10 cellular contexts compared by ENCODE assay signal in the genomic region with DNA sequence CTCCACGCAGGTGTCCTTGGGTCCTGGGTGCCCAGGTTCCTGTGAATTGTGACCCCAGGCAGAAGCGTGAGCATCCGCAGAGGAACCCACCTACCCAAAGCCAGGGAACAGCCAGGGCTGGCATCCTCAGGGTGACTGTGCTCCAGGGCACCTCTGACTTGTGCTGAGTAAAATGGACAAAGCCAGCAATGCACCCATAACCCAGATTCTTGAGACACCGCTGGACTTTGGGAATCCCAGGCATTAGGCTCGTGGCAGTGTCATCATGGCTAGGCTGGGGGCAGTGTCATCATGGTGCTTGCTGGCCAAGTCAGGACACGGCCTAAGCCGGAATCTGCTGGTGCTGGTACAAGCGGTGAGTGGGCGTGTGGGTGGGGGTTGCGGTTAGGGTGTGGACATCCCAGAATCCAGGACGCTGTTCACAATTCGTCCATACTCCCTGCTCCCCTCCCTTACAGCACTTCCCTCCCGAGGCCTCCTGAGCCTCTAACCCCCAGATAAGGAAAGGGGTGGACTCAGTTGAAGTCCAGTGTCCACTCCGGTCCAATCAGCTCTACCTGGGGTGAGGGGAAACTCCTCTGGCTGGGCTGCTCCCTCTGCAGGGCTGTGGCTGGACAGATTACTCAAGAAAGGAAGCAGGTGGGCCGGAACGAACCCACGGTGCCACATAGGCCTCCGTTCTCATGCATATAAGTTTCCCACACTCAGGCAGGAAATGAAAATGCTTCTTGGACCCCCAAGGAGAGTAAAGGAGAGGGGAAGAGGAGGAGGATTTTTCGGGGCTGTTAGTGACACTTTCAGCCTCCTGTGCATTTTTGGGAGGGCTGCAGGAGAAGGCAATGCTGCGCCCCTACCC.
DNase-seq lines count a peak whose midpoint lies in the region; ATAC-seq, FAIRE-seq and TF ChIP-seq lines count a peak whose summit lies in the region.
"Had no signal": no experiment of that assay in that cellular context is flagged by ENCODE, and none has a peak within 500 bp of the region (broad histone marks: within the 10 kb centered on the region; RNA-seq: fewer than 3 reads in every experiment).

No MANE protein-coding gene starts in this region.

- peaks cover 29% of the 10 kb centered on the region for H3K4me1 ChIP-seq in A549
- H3K4me1 ChIP-seq in astrocyte (ENCODE audit: insufficient read depth, low read length) = peaks cover 32% of the 10 kb centered on the region

- peak overlapping the region; percentile 65 for H2AFZ ChIP-seq in astrocyte (ENCODE audit: low read depth, low read length)

- CTCF ChIA-PET in A549 (lab: Yijun Ruan, JAX) = interaction anchor here (0.5 to 2.6 kb wide), 11 partner anchors 17 to 210 kb away, joined by 3 to 16 read pairs (median 4); no protein-coding TSS in a partner anchor

- no peak for ATAC-seq in A549
- peak; percentile 25 for ATAC-seq in left colon
- ATAC-seq in HG03460 (IDR thresholded peaks at IDR 0.05; ENCODE audit: unreplicated experiment) = no peak
- ATAC-seq in GM18520 (IDR thresholded peaks at IDR 0.05; ENCODE audit: unreplicated experiment) = no peak

- no peak for TF ChIP-seq POLR2A in A549 (IDR thresholded peaks at IDR 0.05; ENCODE audit: low read length)

- H3K4me3 ChIP-seq in A549 = no peak overlapping the region
- no peak overlapping the region for H3K4me3 ChIP-seq in astrocyte (ENCODE audit: insufficient read depth, low read depth, low read length)

- 88% methylated on average over 20 of the region's 20 CpGs for WGBS in A549 (ENCODE audit: missing lambda C conversion rate)

- intact Hi-C loops in left colon (cut with DNase I, micrococcal nuclease) = no loop called here

- H3K4me2 ChIP-seq in A549 (peak overlapping the region; percentile 98), astrocyte (ENCODE audit: low read length) (peak overlapping the region; percentile 82)

- H3K27me3 ChIP-seq in astrocyte (ENCODE audit: insufficient read depth, low read length) = peaks cover 7% of the 10 kb centered on the region

- no peaks in the 10 kb centered on the region for H3K36me3 ChIP-seq in astrocyte (ENCODE audit: insufficient read depth, low read length)

- no peak for TF ChIP-seq EP300 in A549 (IDR thresholded peaks at IDR 0.05)

- FAIRE-seq in A549 (lab: Jason Lieb, UNC) = no peak
- FAIRE-seq in astrocyte (lab: Jason Lieb, UNC) = no peak

- H3K27me3 Mint-ChIP-seq in astrocyte (ENCODE audit: low read depth, unreplicated experiment) = peaks cover 10% of the 10 kb centered on the region

- POLR2A ChIA-PET in A549 (lab: Yijun Ruan, JAX) = interaction anchor here (0.7 to 1.4 kb wide), 2 partner anchors 24 to 47 kb away, joined by 4 to 5 read pairs; no protein-coding TSS in a partner anchor

- H3K27ac ChIP-seq in A549 (peak overlapping the region; percentile 89 to 92; a peak in 5 of 6 replicates), astrocyte (ENCODE audit: low read depth, low read length) (no peak overlapping the region)
- H3K27ac ChIP-seq: SK-N-MC had no signal

- no peak overlapping the region for H3K4me3 Mint-ChIP-seq in astrocyte (ENCODE audit: unreplicated experiment)

- peak overlapping the region; percentile 10 for H3K9ac ChIP-seq in astrocyte (ENCODE audit: low read length)

- H3K36me3 Mint-ChIP-seq in astrocyte (ENCODE audit: low read depth, unreplicated experiment) = no peaks in the 10 kb centered on the region

- no peak overlapping the region for H3K27ac Mint-ChIP-seq in astrocyte (ENCODE audit: unreplicated experiment)

- TF ChIP-seq CTCF in A549 (IDR thresholded peaks at IDR 0.05) (no peak), astrocyte (IDR thresholded peaks at IDR 0.05; ENCODE audit: insufficient read depth, low read depth, low read length) (no peak)

- no peaks in the 10 kb centered on the region for H3K9me3 ChIP-seq in A549
- no peaks in the 10 kb centered on the region for H3K9me3 ChIP-seq in astrocyte (ENCODE audit: insufficient read depth, low read depth, low read length)

- H3K9me3 Mint-ChIP-seq in astrocyte (ENCODE audit: unreplicated experiment) = no peaks in the 10 kb centered on the region

- peaks cover 10% of the 10 kb centered on the region for H3K79me2 ChIP-seq in astrocyte (ENCODE audit: insufficient read depth, low read length)

- no peak for TF ChIP-seq RAD21 in A549 (conservative IDR thresholded peaks at IDR 0.05 in 1 of 2, IDR thresholded peaks at IDR 0.05 in 1 of 2)

- peaks cover 11% of the 10 kb centered on the region for H3K4me1 Mint-ChIP-seq in astrocyte (ENCODE audit: low read depth, unreplicated experiment)

- DNase-seq in A549 (ENCODE audit: low read depth in 1 of 2, low spot score in 1 of 2) = no peak
- DNase-seq in HK-2 (ENCODE audit: unreplicated experiment) = peak; percentile 74
- peak; percentile 81 for DNase-seq in astrocyte (ENCODE audit: low read depth)
- DNase-seq in left colon = peak; percentile 43 to 60
- DNase-seq in medulla oblongata (ENCODE audit: extremely low spot score) = no peak
- DNase-seq in AG20443 (ENCODE audit: low spot score) = no peak
- DNase-seq: DMS153 had no signal

- no peaks in the 10 kb centered on the region for H4K20me1 ChIP-seq in astrocyte (ENCODE audit: insufficient read depth, low read length)

TF ChIP-seq in A549, 52 proteins besides CTCF, POLR2A, EP300 and RAD21:
- no peak for TF ChIP-seq MAZ (IDR thresholded peaks at IDR 0.05; ENCODE audit: borderline replicate concordance, low read depth, low read length)
- TF ChIP-seq, protein P1, sequence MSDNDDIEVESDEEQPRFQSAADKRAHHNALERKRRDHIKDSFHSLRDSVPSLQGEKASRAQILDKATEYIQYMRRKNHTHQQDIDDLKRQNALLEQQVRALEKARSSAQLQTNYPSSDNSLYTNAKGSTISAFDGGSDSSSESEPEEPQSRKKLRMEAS (IDR thresholded peaks at IDR 0.05) = no peak
- no peak for TF ChIP-seq RNF2 (IDR thresholded peaks at IDR 0.05; ENCODE audit: borderline replicate concordance, low read depth)
- no peak for TF ChIP-seq ZNF302 (CRISPR knock-in tag; IDR thresholded peaks at IDR 0.05)
- TF ChIP-seq BHLHE40 (IDR thresholded peaks at IDR 0.05; ENCODE audit: low read depth, low read length) = no peak
- TF ChIP-seq, protein P2, sequence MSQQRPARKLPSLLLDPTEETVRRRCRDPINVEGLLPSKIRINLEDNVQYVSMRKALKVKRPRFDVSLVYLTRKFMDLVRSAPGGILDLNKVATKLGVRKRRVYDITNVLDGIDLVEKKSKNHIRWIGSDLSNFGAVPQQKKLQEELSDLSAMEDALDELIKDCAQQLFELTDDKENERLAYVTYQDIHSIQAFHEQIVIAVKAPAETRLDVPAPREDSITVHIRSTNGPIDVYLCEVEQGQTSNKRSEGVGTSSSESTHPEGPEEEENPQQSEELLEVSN (IDR thresholded peaks at IDR 0.05; ENCODE audit: borderline replicate concordance, low read depth) = no peak
- TF ChIP-seq MAFK (IDR thresholded peaks at IDR 0.05; ENCODE audit: partially characterized antibody) = no peak
- no peak for TF ChIP-seq NR3C1 (IDR thresholded peaks at IDR 0.05)
- no peak for TF ChIP-seq CHD2 (IDR thresholded peaks at IDR 0.05; ENCODE audit: low read length, partially characterized antibody)
- no peak for TF ChIP-seq HEYL (CRISPR knock-in tag; IDR thresholded peaks at IDR 0.05)
- TF ChIP-seq MYC (IDR thresholded peaks at IDR 0.05; ENCODE audit: borderline replicate concordance, low read length) = no peak
- TF ChIP-seq HOXB5 (CRISPR knock-in tag; IDR thresholded peaks at IDR 0.05) = no peak
- no peak for TF ChIP-seq HOXA7 (CRISPR knock-in tag; IDR thresholded peaks at IDR 0.05)
TF ChIP-seq in A549: peak in this region for 0.

Comparison
In these comparisons a context has a peak if more than half of its experiments do, and no peak if none do; other contexts are left out.
1. DNase-seq: peak in HK-2 (single experiment), astrocyte (single experiment) and left colon (2 of 2); none in A549 (0 of 2), medulla oblongata (single experiment) and AG20443 (single experiment).